Comparison of ENCODE assay signal across 8 cellular contexts in genomic region chr3:129440648-129441190, GRCh38. TPM values are rescaled to one million over a fixed set of nuclear protein-coding genes. Genes with fewer than 3 reads are reported as not detected.
A peak's percentile ranks its signal among the peaks of the same experiment; 100 is the strongest.
DNase-seq lines count a peak whose midpoint lies in the region; ATAC-seq and TF ChIP-seq lines count a peak whose summit lies in the region.

No MANE protein-coding gene starts in this region.

- H3K36me3 ChIP-seq in iPS-15b (ENCODE audit: control insufficient read depth, insufficient read depth, low read length) (peaks cover 11% of the 10 kb centered on the region), stomach smooth muscle (ENCODE audit: control insufficient read depth in 2 of 2, insufficient read depth in 2 of 2, low read length in 2 of 2) (peaks cover 5 to 7% of the 10 kb centered on the region in 2 donors)

- peaks cover 38% of the 10 kb centered on the region for H3K36me3 Mint-ChIP-seq in activated B cell treated with CpG ODN at 0.5 μM for 24 hours (ENCODE audit: low read depth)

- H3K4me1 ChIP-seq in iPS-15b (ENCODE audit: control insufficient read depth, insufficient read depth, low read length) (no peaks in the 10 kb centered on the region), stomach smooth muscle (ENCODE audit: control insufficient read depth, insufficient read depth, low read length) (peaks cover 18% of the 10 kb centered on the region)

- no peak for TF ChIP-seq CTCF in activated B cell treated with CpG ODN at 0.5 μM for 24 hours (IDR thresholded peaks at IDR 0.05)

- H3K9me3 Mint-ChIP-seq in activated B cell treated with CpG ODN at 0.5 μM for 24 hours: no peaks in the 10 kb centered on the region

- no peak for ATAC-seq in activated B cell treated with CpG ODN at 0.5 μM for 24 hours (ENCODE audit: low read depth)
- no peak for ATAC-seq in HG02571 (IDR thresholded peaks at IDR 0.05; ENCODE audit: unreplicated experiment)
- ATAC-seq in HG03108 (IDR thresholded peaks at IDR 0.05; ENCODE audit: unreplicated experiment): no peak

- peak overlapping the region; percentile 74 for H3K9ac ChIP-seq in iPS-15b (ENCODE audit: low read depth, low read length)
- H3K9ac ChIP-seq in stomach smooth muscle (ENCODE audit: low read length in 2 of 2): peak overlapping the region; percentile 74 to 78

- DNase-seq in NCI-H345 treated with DMSO at 0.1 percent for 48 hours (lab: John Stamatoyannopoulos, UW; ENCODE audit: unreplicated experiment): peak; percentile 3
- DNase-seq in NCI-H345 (lab: John Stamatoyannopoulos, UW): no peak
- DNase-seq in activated B cell treated with CpG ODN at 0.5 μM for 24 hours: no peak
- no peak for DNase-seq in NCI-H2081 (lab: John Stamatoyannopoulos, UW)

- H3K4me3 ChIP-seq in iPS-15b (ENCODE audit: low read depth, low read length) (peak overlapping the region; percentile 85), stomach smooth muscle (ENCODE audit: low read length in 2 of 2) (peak overlapping the region; percentile 94 to 99)

- H3K9me3 ChIP-seq in iPS-15b (ENCODE audit: control insufficient read depth, insufficient read depth, low read length) (no peaks in the 10 kb centered on the region), stomach smooth muscle (ENCODE audit: control insufficient read depth in 2 of 2, low read length in 2 of 2) (no peaks in the 10 kb centered on the region)

- H3K27me3 ChIP-seq in iPS-15b (ENCODE audit: control insufficient read depth, insufficient read depth, low read length) (no peaks in the 10 kb centered on the region), stomach smooth muscle (ENCODE audit: control insufficient read depth in 1 of 2, insufficient read depth in 2 of 2, low read length in 2 of 2) (no peaks in the 10 kb centered on the region)

- peak overlapping the region; percentile 96 for H3K27ac Mint-ChIP-seq in activated B cell treated with CpG ODN at 0.5 μM for 24 hours

- no peaks in the 10 kb centered on the region for H3K27me3 Mint-ChIP-seq in activated B cell treated with CpG ODN at 0.5 μM for 24 hours

- CTCF ChIA-PET in activated B cell treated with CpG ODN at 0.5 μM for 24 hours (lab: Charles Lee): interaction anchor here (3.1 kb wide), 1 partner anchor 57 kb away, joined by 9 read pairs; no protein-coding TSS in a partner anchor

- peak overlapping the region; percentile 78 for H3K27ac ChIP-seq in stomach smooth muscle (ENCODE audit: low read length)

- H3K4me3 Mint-ChIP-seq in activated B cell treated with CpG ODN at 0.5 μM for 24 hours: peak overlapping the region; percentile 96

- POLR2A ChIA-PET in activated B cell treated with CpG ODN at 0.5 μM for 24 hours (lab: Charles Lee): interaction anchor here (0.6 to 5.4 kb wide), 16 partner anchors 11 to 671 kb away, joined by 3 to 59 read pairs (median 4); partner anchors contain the start of genes EFCAB12 and RAB43

- H3K4me1 Mint-ChIP-seq in activated B cell treated with CpG ODN at 0.5 μM for 24 hours: peaks cover 53% of the 10 kb centered on the region

- intact Hi-C loops in activated B cell treated with CpG ODN at 0.5 μM for 24 hours (cut with micrococcal nuclease): loop anchor here (1.0 to 5.0 kb wide), 12 partner anchors 12 to 1388 kb away; partner anchors contain the start of genes ACAD9, CNBP, EFCAB12 and PIK3R4

RNA-seq across cellular contexts. Expression of gene IFT122, which starts 0.7 kb away (rescaled TPM):
- 18.7 and 19.2 TPM in 2 replicates for total RNA-seq in activated B cell treated with CpG ODN at 0.5 μM for 24 hours

RNA-seq across cellular contexts. Expression of gene MBD4, which starts 1.0 kb away (rescaled TPM):
- 86.3 and 98.7 TPM in 2 replicates for total RNA-seq in activated B cell treated with CpG ODN at 0.5 μM for 24 hours

RNA-seq across cellular contexts. Expression of gene EFCAB12, which starts 12.3 kb away (rescaled TPM):
- 1.8 and 2.1 TPM in 2 replicates for total RNA-seq in activated B cell treated with CpG ODN at 0.5 μM for 24 hours
